ENCODE assay signal across 31 cellular contexts in the genomic region with DNA sequence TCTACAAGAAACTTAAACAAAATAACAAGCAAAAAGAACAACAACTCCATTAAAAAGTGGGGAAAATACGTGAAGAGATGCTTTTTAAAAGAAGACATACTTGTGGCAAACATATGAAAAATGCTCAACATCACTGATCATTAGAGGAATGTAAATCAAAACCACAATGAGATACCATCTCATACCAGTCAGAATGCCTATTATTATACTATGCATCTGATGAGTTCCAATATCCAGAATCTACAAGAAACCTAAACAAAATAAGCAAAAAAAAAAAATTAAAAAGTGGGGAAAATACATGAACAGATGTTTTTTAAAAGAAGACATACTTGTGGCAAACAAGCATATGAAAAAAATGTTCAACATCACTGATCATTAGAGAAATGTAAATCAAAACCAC. TPM values are rescaled to one million over a fixed set of nuclear protein-coding genes. Genes with fewer than 3 reads are reported as not detected.
"Had no signal": no experiment of that assay in that cellular context is flagged by ENCODE, and none has a peak within 500 bp of the region (broad histone marks: within the 10 kb centered on the region; RNA-seq: fewer than 3 reads in every experiment).

No MANE protein-coding gene starts in this region.

- H3K4me3 ChIP-seq: coronary artery, dorsolateral prefrontal cortex, left ventricle myocardium inferior, lung, mucosa of descending colon, tibial nerve had no signal

- H3K27ac Mint-ChIP-seq: activated naive CD4-positive, alpha-beta T cell treated with anti-CD3 and anti-CD28 coated beads for 36 hours; activated naive CD8-positive, alpha-beta T cell treated with anti-CD3 and anti-CD28 coated beads, Interleukin-2, amount 10 ng/mL, durations not matched to agents 7 days and 5 days; activated T-helper 1 cell treated with anti-CD3 and anti-CD28 coated beads, Interleukin-12 subunit alpha, Interleukin-12 subunit beta, Interleukin-2, Interleukin-4 antibody, amounts not matched to agents 30 ng/mL and 10 ng/mL and 1 ng/mL, durations not matched to agents 14 hours and 24 hours and 36 hours; effector memory CD8-positive, alpha-beta T cell; natural killer cell treated with Interleukin-12 subunit alpha and Interleukin-12 subunit beta and Interleukin-15 and Interleukin-18, amount 100 ng/mL, for 72 hours; T-helper 1 cell treated with Interleukin-12 subunit alpha and Interleukin-12 subunit beta and Interleukin-4 antibody, amounts not matched to agents 30 μg/mL and 1 μg/mL, for 36 hours had no signal

- ATAC-seq: activated CD4-positive, CD25-positive, alpha-beta regulatory T cell treated with anti-CD3 and anti-CD28 coated beads, Interleukin-2, amount 50 U/mL, for 24 hours; effector memory CD8-positive, alpha-beta T cell; mucosa of descending colon; natural killer cell treated with Interleukin-12 subunit alpha and Interleukin-12 subunit beta and Interleukin-15 and Interleukin-18, amount 100 ng/mL, for 72 hours; right cardiac atrium had no signal

- H3K27me3 ChIP-seq: dorsolateral prefrontal cortex, tibial nerve had no signal

- H3K27me3 Mint-ChIP-seq: activated naive CD8-positive, alpha-beta T cell treated with anti-CD3 and anti-CD28 coated beads, Interleukin-2, amount 10 ng/mL, durations not matched to agents 7 days and 5 days had no signal

- H3K27ac ChIP-seq: coronary artery, dorsolateral prefrontal cortex, left ventricle myocardium inferior, tibial nerve, WERI-Rb-1 had no signal

- H3K36me3 Mint-ChIP-seq: activated naive CD8-positive, alpha-beta T cell treated with anti-CD3 and anti-CD28 coated beads, Interleukin-2, amount 10 ng/mL, durations not matched to agents 7 days and 5 days; natural killer cell treated with Interleukin-12 subunit alpha and Interleukin-12 subunit beta and Interleukin-15 and Interleukin-18, amount 100 ng/mL, for 72 hours had no signal

- H3K4me1 Mint-ChIP-seq: activated naive CD8-positive, alpha-beta T cell treated with anti-CD3 and anti-CD28 coated beads, Interleukin-2, amount 10 ng/mL, durations not matched to agents 7 days and 5 days had no signal

- H3K9me3 ChIP-seq: left ventricle myocardium inferior, mucosa of descending colon, tibial nerve had no signal

- H3K9me3 Mint-ChIP-seq: activated T-helper 1 cell treated with anti-CD3 and anti-CD28 coated beads, Interleukin-12 subunit alpha, Interleukin-12 subunit beta, Interleukin-2, Interleukin-4 antibody, amounts not matched to agents 30 ng/mL and 10 ng/mL and 1 ng/mL, durations not matched to agents 14 hours and 24 hours and 36 hours; effector memory CD8-positive, alpha-beta T cell; natural killer cell treated with Interleukin-12 subunit alpha and Interleukin-12 subunit beta and Interleukin-15 and Interleukin-18, amount 100 ng/mL, for 72 hours had no signal

- H3K4me3 Mint-ChIP-seq: activated naive CD4-positive, alpha-beta T cell treated with anti-CD3 and anti-CD28 coated beads for 36 hours; activated naive CD8-positive, alpha-beta T cell treated with anti-CD3 and anti-CD28 coated beads, Interleukin-2, amount 10 ng/mL, durations not matched to agents 7 days and 5 days; activated T-helper 1 cell treated with anti-CD3 and anti-CD28 coated beads, Interleukin-12 subunit alpha, Interleukin-12 subunit beta, Interleukin-2, Interleukin-4 antibody, amounts not matched to agents 30 ng/mL and 10 ng/mL and 1 ng/mL, durations not matched to agents 14 hours and 24 hours and 36 hours; effector memory CD8-positive, alpha-beta T cell; natural killer cell treated with Interleukin-12 subunit alpha and Interleukin-12 subunit beta and Interleukin-15 and Interleukin-18, amount 100 ng/mL, for 72 hours; T-helper 1 cell treated with Interleukin-12 subunit alpha and Interleukin-12 subunit beta and Interleukin-4 antibody, amounts not matched to agents 30 μg/mL and 1 μg/mL, for 36 hours had no signal

- H3K36me3 ChIP-seq: left ventricle myocardium inferior, tibial nerve, WERI-Rb-1 had no signal

- H3K4me1 ChIP-seq: left ventricle myocardium inferior, tibial nerve had no signal

- FAIRE-seq: bronchial epithelial cell, frontal cortex, islet of Langerhans, TTC549 had no signal

- DNase-seq: activated CD4-positive, alpha-beta T cell treated with anti-CD3 and anti-CD28 coated beads for 48 hours; activated CD4-positive, alpha-beta T cell treated with anti-CD3 and anti-CD28 coated beads, Interleukin-2, amount 50 U/mL, for 48 hours; activated CD8-positive, alpha-beta memory T cell treated with anti-CD3 and anti-CD28 coated beads, Interleukin-2, amount 50 U/mL, for 4 hours; activated effector memory CD4-positive, alpha-beta T cell treated with anti-CD3 and anti-CD28 coated beads, Interleukin-2, amount 50 U/mL, for 16 hours; activated naive CD4-positive, alpha-beta T cell treated with anti-CD3 and anti-CD28 coated beads for 36 hours; activated naive CD8-positive, alpha-beta T cell treated with anti-CD3 and anti-CD28 coated beads, Interleukin-2, amount 10 ng/mL, durations not matched to agents 7 days and 5 days; activated T-cell treated with anti-CD3 and anti-CD28 coated beads, Interleukin-2, amount 50 U/mL, for 1 hour; amygdala; dorsolateral prefrontal cortex; effector memory CD8-positive, alpha-beta T cell; erythroblast; left ventricle myocardium inferior; mucosa of descending colon; posterior cingulate gyrus; right cardiac atrium; stimulated activated CD4-positive, alpha-beta T cell treated with anti-CD3 and anti-CD28 coated beads, Interleukin-2, amount 100 ng/mL, for 48 hours; stimulated activated naive CD4-positive, alpha-beta T cell treated with Interleukin-2 at 50 U/mL for 16 hours; T-helper 9 cell; WERI-Rb-1 had no signal

RNA-seq across cellular contexts. Expression of gene AKR1C3, which starts 29.6 kb away (rescaled TPM):
- total RNA-seq: activated CD8-positive, alpha-beta memory T cell treated with anti-CD3 and anti-CD28 coated beads for 36 hours had no signal
